11 cellular contexts compared by ENCODE assay signal in genomic region chr6:13462380-13463326, GRCh38. TPM values are rescaled to one million over a fixed set of nuclear protein-coding genes. Genes with fewer than 3 reads are reported as not detected.
A peak's percentile ranks its signal among the peaks of the same experiment; 100 is the strongest.
DNase-seq lines count a peak whose midpoint lies in the region; ATAC-seq lines count a peak whose summit lies in the region.
"Had no signal": no experiment of that assay in that cellular context is flagged by ENCODE, and none has a peak within 500 bp of the region (broad histone marks: within the 10 kb centered on the region; RNA-seq: fewer than 3 reads in every experiment).

No MANE protein-coding gene starts in this region.

- H3K9me3 ChIP-seq in iPS-20b (ENCODE audit: insufficient read depth, low read depth, low read length), result no peaks in the 10 kb centered on the region
- H3K9me3 ChIP-seq: left lung, tibial artery had no signal

- CTCF ChIA-PET in T-cell (lab: Charles Lee), result interaction anchor here in 1 of 2 donors (0.5 kb wide), 1 partner anchor 126 kb away, joined by 4 read pairs; no protein-coding TSS in a partner anchor

- peaks cover 15% of the 10 kb centered on the region for H3K36me3 Mint-ChIP-seq in stimulated activated naive CD8-positive, alpha-beta T cell treated with anti-CD3 and anti-CD28 coated beads, Interleukin-15, Interleukin-2, amounts not matched to agents 100 ng/mL and 50 ng/mL, for 24 hours (ENCODE audit: low read depth)
- H3K36me3 Mint-ChIP-seq in T-cell, result no peaks in the 10 kb centered on the region

- ATAC-seq in stimulated activated naive CD8-positive, alpha-beta T cell treated with anti-CD3 and anti-CD28 coated beads, Interleukin-15, Interleukin-2, amounts not matched to agents 100 U/mL and 50 U/mL, for 24 hours, result no peak
- ATAC-seq in T-cell (replicated peaks in 1 of 4) (peak in 3 of 4 experiments; percentile 24 to 72 (median 52)), GM21526 (IDR thresholded peaks at IDR 0.05; ENCODE audit: low FRiP score, unreplicated experiment) (no peak), GM21619 (IDR thresholded peaks at IDR 0.05; ENCODE audit: unreplicated experiment) (no peak)

- H3K27me3 Mint-ChIP-seq in stimulated activated naive CD8-positive, alpha-beta T cell treated with anti-CD3 and anti-CD28 coated beads, Interleukin-15, Interleukin-2, amounts not matched to agents 100 ng/mL and 50 ng/mL, for 24 hours, result no peaks in the 10 kb centered on the region
- no peaks in the 10 kb centered on the region for H3K27me3 Mint-ChIP-seq in T-cell

- peaks cover 95% of the 10 kb centered on the region for H3K4me1 Mint-ChIP-seq in stimulated activated naive CD8-positive, alpha-beta T cell treated with anti-CD3 and anti-CD28 coated beads, Interleukin-15, Interleukin-2, amounts not matched to agents 100 ng/mL and 50 ng/mL, for 24 hours (ENCODE audit: low read depth)
- H3K4me1 Mint-ChIP-seq in T-cell, result peaks cover 28 to 51% (median 35%) of the 10 kb centered on the region in 3 donors

- no peaks in the 10 kb centered on the region for H3K27me3 ChIP-seq in iPS-20b (ENCODE audit: insufficient read depth, low read length)
- H3K27me3 ChIP-seq: left lung, tibial artery had no signal

- DNase-seq in stimulated activated naive CD8-positive, alpha-beta T cell treated with anti-CD3 and anti-CD28 coated beads, Interleukin-15, Interleukin-2, amounts not matched to agents 100 U/mL and 50 U/mL, for 24 hours, result no peak
- DNase-seq in T-cell, result no peak
- DNase-seq in islet precursor cell, result no peak
- no peak for DNase-seq in GF-D8 (lab: John Stamatoyannopoulos, UW)
- DNase-seq: NCI-H1105 treated with DMSO at 0.1 percent for 48 hours, tibial artery had no signal

- H3K9ac ChIP-seq in iPS-20b (ENCODE audit: low read depth, low read length), result no peak overlapping the region; the same call in 1 of the 2 replicates

- H3K9me3 Mint-ChIP-seq in stimulated activated naive CD8-positive, alpha-beta T cell treated with anti-CD3 and anti-CD28 coated beads, Interleukin-15, Interleukin-2, amounts not matched to agents 100 ng/mL and 50 ng/mL, for 24 hours, result no peaks in the 10 kb centered on the region
- no peaks in the 10 kb centered on the region for H3K9me3 Mint-ChIP-seq in T-cell

- POLR2A ChIA-PET in T-cell (lab: Charles Lee), result no interaction called here

- peaks cover 34% of the 10 kb centered on the region for H3K4me1 ChIP-seq in iPS-20b (ENCODE audit: insufficient read depth, low read length)

- peak overlapping the region; percentile 49 for H3K27ac Mint-ChIP-seq in stimulated activated naive CD8-positive, alpha-beta T cell treated with anti-CD3 and anti-CD28 coated beads, Interleukin-15, Interleukin-2, amounts not matched to agents 100 ng/mL and 50 ng/mL, for 24 hours
- peak overlapping the region; percentile 51 to 87 for H3K27ac Mint-ChIP-seq in T-cell

- H3K36me3 ChIP-seq in iPS-20b (ENCODE audit: insufficient read depth, low read depth, low read length), result no peaks in the 10 kb centered on the region
- H3K36me3 ChIP-seq: left lung had no signal

- no peak overlapping the region for H3K27ac ChIP-seq in iPS-20b (ENCODE audit: low read length)
- H3K27ac ChIP-seq: tibial artery had no signal

- H3K4me3 ChIP-seq in iPS-20b (ENCODE audit: low read length), result peak overlapping the region; percentile 6; the same call in 1 of the 2 replicates
- H3K4me3 ChIP-seq: left lung, tibial artery had no signal

- peak overlapping the region; percentile 59 for H3K4me3 Mint-ChIP-seq in stimulated activated naive CD8-positive, alpha-beta T cell treated with anti-CD3 and anti-CD28 coated beads, Interleukin-15, Interleukin-2, amounts not matched to agents 100 ng/mL and 50 ng/mL, for 24 hours
- H3K4me3 Mint-ChIP-seq in T-cell, result peak overlapping the region in 2 of 3 donors; percentile 5 to 66

RNA-seq across cellular contexts. Expression of gene GFOD1, which starts 24.7 kb away (rescaled TPM):
- total RNA-seq in T-cell, result 1 to 10 TPM; 1.9 to 3.2 (median 2.3) TPM

Comparison
In these comparisons a context has a peak if more than half of its experiments do, and no peak if none do; other contexts are left out.
1. ATAC-seq: peak in T-cell (3 of 4); none in stimulated activated naive CD8-positive, alpha-beta T cell treated with anti-CD3 and anti-CD28 coated beads, Interleukin-15, Interleukin-2, amounts not matched to agents 100 U/mL and 50 U/mL, for 24 hours (single experiment), GM21526 (single experiment) and GM21619 (single experiment).